21 cellular contexts compared by ENCODE assay signal in genomic region chr2:180892081-180892480, GRCh38.
"Had no signal": no experiment of that assay in that cellular context is flagged by ENCODE, and none has a peak within 500 bp of the region (broad histone marks: within the 10 kb centered on the region; RNA-seq: fewer than 3 reads in every experiment).

No MANE protein-coding gene starts in this region.

- H3K9ac ChIP-seq: SK-N-SH had no signal

- H3K27me3 ChIP-seq: MG63, Peyer's patch had no signal

- H2AFZ ChIP-seq: PC-9 had no signal

- H3K27ac ChIP-seq: PC-9, Peyer's patch had no signal

- H3K36me3 ChIP-seq: MG63, Peyer's patch had no signal

- H3K4me2 ChIP-seq: PC-9, SK-N-SH had no signal

- H3K4me3 ChIP-seq: MG63, PC-9, Peyer's patch had no signal

- H3K9me3 ChIP-seq: MG63, Peyer's patch, SK-N-SH had no signal

- DNase-seq: Karpas-422, KG1, MG63, NCI-H1092, NCI-H1105 treated with DMSO at 0.1 percent for 48 hours, NCI-H1417 treated with DMSO at 0.1 percent for 48 hours, NCI-H146, NCI-H1694 treated with DMSO at 0.1 percent for 48 hours, NCI-H1930, NCI-H2081, NCI-H2107, NCI-H2227 treated with DMSO at 0.1 percent for 48 hours, NCI-H524, NCI-H526 treated with DMSO at 0.1 percent for 48 hours, NCI-H748 treated with DMSO at 0.1 percent for 48 hours, PC-9, Peyer's patch, Right ventricle myocardium superior, RPMI8226, SIG-M5, SK-N-SH had no signal

- H3K4me1 ChIP-seq: Peyer's patch had no signal
